ENCODE assay signal across 21 cellular contexts in genomic region chr2:145116834-145117233, GRCh38.
DNase-seq lines count a peak whose midpoint lies in the region; TF ChIP-seq lines count a peak whose summit lies in the region.
"Had no signal": no experiment of that assay in that cellular context is flagged by ENCODE, and none has a peak within 500 bp of the region (broad histone marks: within the 10 kb centered on the region; RNA-seq: fewer than 3 reads in every experiment).

No MANE protein-coding gene starts in this region.

- H3K36me3 ChIP-seq in PC-9 (ENCODE audit: low read depth) (no peaks in the 10 kb centered on the region), subcutaneous abdominal adipose tissue (ENCODE audit: control insufficient read depth in 5 of 5, insufficient read depth in 5 of 5, low read length in 5 of 5) (no peaks in the 10 kb centered on the region)
- H3K36me3 ChIP-seq in CD4-positive, alpha-beta memory T cell (ENCODE audit: insufficient read depth, low read length), result no peaks in the 10 kb centered on the region
- H3K36me3 ChIP-seq: BLaER1 treated with 17β-estradiol and CSF1 and Interleukin-3, amounts not matched to agents 10 nM and 100 nM; MG63 had no signal

- H3K36me3 Mint-ChIP-seq in chondrocyte (ENCODE audit: low read depth) (no peaks in the 10 kb centered on the region), neural crest cell (ENCODE audit: low read depth) (peaks cover 7% of the 10 kb centered on the region)
- no peaks in the 10 kb centered on the region for H3K36me3 Mint-ChIP-seq in CD4-positive, alpha-beta memory T cell
- H3K36me3 Mint-ChIP-seq: CD8-positive, alpha-beta T cell had no signal

- no peak overlapping the region for H3K4me3 ChIP-seq in PC-9
- H3K4me3 ChIP-seq in subcutaneous abdominal adipose tissue (ENCODE audit: low read depth in 1 of 5, low read length in 5 of 5), result no peak overlapping the region
- H3K4me3 ChIP-seq in CD4-positive, alpha-beta memory T cell (ENCODE audit: low read length in 2 of 2), result no peak overlapping the region
- H3K4me3 ChIP-seq: BLaER1 treated with 17β-estradiol and CSF1 and Interleukin-3, amounts not matched to agents 10 nM and 100 nM; MG63 had no signal

- no peaks in the 10 kb centered on the region for H3F3A ChIP-seq in PC-9 (ENCODE audit: insufficient read depth, low read depth)

- POLR2A ChIA-PET in PC-9 (lab: Charles Lee; ENCODE audit: unreplicated experiment), result no interaction called here
- POLR2A ChIA-PET in CD4-positive, alpha-beta memory T cell (lab: Charles Lee; ENCODE audit: partially characterized antibody), result no interaction called here

- H3K9ac ChIP-seq in subcutaneous abdominal adipose tissue (ENCODE audit: low read length in 5 of 5), result no peak overlapping the region
- H3K9ac ChIP-seq: BLaER1 treated with 17β-estradiol and CSF1 and Interleukin-3, amounts not matched to agents 10 nM and 100 nM had no signal

- H3K9me3 ChIP-seq in PC-9 (ENCODE audit: insufficient read depth, low read depth) (no peaks in the 10 kb centered on the region), subcutaneous abdominal adipose tissue (ENCODE audit: control insufficient read depth in 5 of 5, low read length in 5 of 5) (no peaks in the 10 kb centered on the region)
- H3K9me3 ChIP-seq in CD4-positive, alpha-beta memory T cell (ENCODE audit: control insufficient read depth in 1 of 2, low read length in 2 of 2), result no peaks in the 10 kb centered on the region
- H3K9me3 ChIP-seq: Caco-2, MG63 had no signal

- BruUV-seq in PC-9 (replicated peaks; lab: Mats Ljungman, UMichigan), result no TSS peak

- 0 out of 2 replicates have a peak overlapping the region, but pooled peaks have one; percentile 1 for H2AFZ ChIP-seq in PC-9

- DNase-seq in PC-9, result no peak
- no peak for DNase-seq in chondrocyte (ENCODE audit: low spot score)
- no peak for DNase-seq in neural crest cell (ENCODE audit: low read depth, low spot score)
- no peak for DNase-seq in CD4-positive, alpha-beta memory T cell
- DNase-seq in NCI-H774 (lab: John Stamatoyannopoulos, UW), result no peak
- no peak for DNase-seq in OCI-M1 (lab: John Stamatoyannopoulos, UW)
- DNase-seq: Caco-2; CD8-positive, alpha-beta T cell; KG1; MG63; NCI-H1105 treated with DMSO at 0.1 percent for 48 hours; NCI-H146; NCI-H1930; NCI-H446; NCI-H524 treated with DMSO at 0.1 percent for 48 hours; NCI-H82; NK-92 treated with Interleukin-12 subunit alpha and Interleukin-12 subunit beta, amount 100 ng/mL, for 24 hours; Right ventricle myocardium superior; RPMI8226 had no signal

- peaks cover 58% of the 10 kb centered on the region for H3K4me1 Mint-ChIP-seq in chondrocyte (ENCODE audit: low read depth)
- H3K4me1 Mint-ChIP-seq in neural crest cell, result peaks cover 12% of the 10 kb centered on the region
- no peaks in the 10 kb centered on the region for H3K4me1 Mint-ChIP-seq in CD4-positive, alpha-beta memory T cell

- intact Hi-C loops in PC-9 (cut with micrococcal nuclease; ENCODE audit: unreplicated experiment), result no loop called here
- intact Hi-C loops in CD4-positive, alpha-beta memory T cell (cut with micrococcal nuclease), result no loop called here

- H4K20me1 ChIP-seq in PC-9 (ENCODE audit: insufficient read depth), result no peaks in the 10 kb centered on the region
- H4K20me1 ChIP-seq: BLaER1 treated with 17β-estradiol and CSF1 and Interleukin-3, amounts not matched to agents 10 nM and 100 nM had no signal

- H3K27me3 Mint-ChIP-seq in chondrocyte (ENCODE audit: low read depth) (no peaks in the 10 kb centered on the region), neural crest cell (ENCODE audit: low read depth) (no peaks in the 10 kb centered on the region)
- H3K27me3 Mint-ChIP-seq in CD4-positive, alpha-beta memory T cell, result no peaks in the 10 kb centered on the region

- H3K9me2 ChIP-seq in PC-9 (ENCODE audit: insufficient read depth), result no peaks in the 10 kb centered on the region

- TF ChIP-seq CTCF in PC-9 (conservative IDR thresholded peaks at IDR 0.05), result no peak
- TF ChIP-seq CTCF in chondrocyte (IDR thresholded peaks at IDR 0.05), result no peak
- TF ChIP-seq CTCF in neural crest cell (conservative IDR thresholded peaks at IDR 0.05), result no peak

- no peak overlapping the region for H3K4me2 ChIP-seq in PC-9
- H3K4me2 ChIP-seq: BLaER1 treated with 17β-estradiol and CSF1 and Interleukin-3, amounts not matched to agents 10 nM and 100 nM had no signal

- H3K4me3 Mint-ChIP-seq in chondrocyte (ENCODE audit: unreplicated experiment) (no peak overlapping the region), neural crest cell (no peak overlapping the region)
- H3K4me3 Mint-ChIP-seq in CD4-positive, alpha-beta memory T cell, result no peak overlapping the region
- H3K4me3 Mint-ChIP-seq: CD8-positive, alpha-beta T cell had no signal

- H3K27me3 ChIP-seq in PC-9 (ENCODE audit: insufficient read depth, low read depth) (no peaks in the 10 kb centered on the region), subcutaneous abdominal adipose tissue (ENCODE audit: control insufficient read depth in 5 of 5, insufficient read depth in 4 of 5, low read length in 5 of 5) (no peaks in the 10 kb centered on the region)
- no peaks in the 10 kb centered on the region for H3K27me3 ChIP-seq in CD4-positive, alpha-beta memory T cell (ENCODE audit: insufficient read depth, low read length)
- H3K27me3 ChIP-seq: BLaER1 treated with 17β-estradiol and CSF1 and Interleukin-3, amounts not matched to agents 10 nM and 100 nM; MG63 had no signal

- no peaks in the 10 kb centered on the region for H3K79me2 ChIP-seq in PC-9 (ENCODE audit: low read depth)

- H3K27ac Mint-ChIP-seq in chondrocyte (ENCODE audit: unreplicated experiment), result peak overlapping the region; percentile 88
- peak overlapping the region; percentile 58 for H3K27ac Mint-ChIP-seq in neural crest cell (ENCODE audit: unreplicated experiment)
- H3K27ac Mint-ChIP-seq in CD4-positive, alpha-beta memory T cell, result no peak overlapping the region
- H3K27ac Mint-ChIP-seq: CD8-positive, alpha-beta T cell had no signal

- H3K4me1 ChIP-seq in PC-9 (replicated peaks; ENCODE audit: insufficient read depth) (no peaks in the 10 kb centered on the region), subcutaneous abdominal adipose tissue (ENCODE audit: control insufficient read depth in 5 of 5, insufficient read depth in 5 of 5, low read length in 5 of 5) (peaks cover 2 to 23% (median 18%) of the 10 kb centered on the region in 5 donors)
- no peaks in the 10 kb centered on the region for H3K4me1 ChIP-seq in CD4-positive, alpha-beta memory T cell (ENCODE audit: insufficient read depth, low read length)
- H3K4me1 ChIP-seq: Caco-2 had no signal

- H3K9me3 Mint-ChIP-seq in chondrocyte (ENCODE audit: low read depth), result peaks cover 8% of the 10 kb centered on the region
- H3K9me3 Mint-ChIP-seq in neural crest cell, result peaks cover 10% of the 10 kb centered on the region
- peaks cover 0 to 3% (median 0%) of the 10 kb centered on the region in 8 donors for H3K9me3 Mint-ChIP-seq in CD4-positive, alpha-beta memory T cell
- H3K9me3 Mint-ChIP-seq: CD8-positive, alpha-beta T cell had no signal

- CTCF ChIA-PET in PC-9 (lab: Charles Lee), result no interaction called here
- CTCF ChIA-PET in CD4-positive, alpha-beta memory T cell (lab: Charles Lee; ENCODE audit: partially characterized antibody), result no interaction called here

- no peak overlapping the region for H3K27ac ChIP-seq in PC-9
- H3K27ac ChIP-seq in subcutaneous abdominal adipose tissue (ENCODE audit: low read depth, low read length), result peak overlapping the region; percentile 83
- H3K27ac ChIP-seq in CD4-positive, alpha-beta memory T cell (ENCODE audit: low read depth, low read length), result no peak overlapping the region
- H3K27ac ChIP-seq: BLaER1 treated with 17β-estradiol and CSF1 and Interleukin-3, amounts not matched to agents 10 nM and 100 nM had no signal

Comparison
In these comparisons a context has a peak if more than half of its experiments do, and no peak if none do; other contexts are left out.
1. H3K27ac Mint-ChIP-seq: peak in chondrocyte (single experiment) and neural crest cell (single experiment); none in CD4-positive, alpha-beta memory T cell (0 of 7).